Comparison of ENCODE assay signal across 10 cellular contexts in genomic region chr18:12279781-12280531, GRCh38. TPM values are rescaled to one million over a fixed set of nuclear protein-coding genes. Genes with fewer than 3 reads are reported as not detected.
DNase-seq lines count a peak whose midpoint lies in the region; ATAC-seq and TF ChIP-seq lines count a peak whose summit lies in the region.
"Had no signal": no experiment of that assay in that cellular context is flagged by ENCODE, and none has a peak within 500 bp of the region (broad histone marks: within the 10 kb centered on the region; RNA-seq: fewer than 3 reads in every experiment).

No MANE protein-coding gene starts in this region.

- no peak for TF ChIP-seq POLR2A in thyroid gland (IDR thresholded peaks at IDR 0.05)

- no peak overlapping the region for H2AFZ ChIP-seq in fibroblast of lung (ENCODE audit: low read length)

- no peak for TF ChIP-seq CTCF in fibroblast of lung (conservative IDR thresholded peaks at IDR 0.05 in 1 of 2, IDR thresholded peaks at IDR 0.05 in 1 of 2; ENCODE audit: low read depth in 1 of 2, low read length in 2 of 2)
- TF ChIP-seq CTCF in thyroid gland (IDR thresholded peaks at IDR 0.05), result no peak
- TF ChIP-seq CTCF in GM13976 (IDR thresholded peaks at IDR 0.05; ENCODE audit: borderline replicate concordance, control extremely low read depth, extremely low read depth, insufficient read depth, missing control alignments), result no peak

- H3K9ac ChIP-seq in fibroblast of lung (ENCODE audit: insufficient read depth, low read length), result peak overlapping the region; percentile 84
- peak overlapping the region; percentile 97 for H3K9ac ChIP-seq in muscle layer of colon (ENCODE audit: low read length)

- no peaks in the 10 kb centered on the region for H3K79me2 ChIP-seq in fibroblast of lung (ENCODE audit: control insufficient read depth, insufficient read depth, low read length)

- 93 to 95% methylated on average over 16 of the region's 16 CpGs for WGBS in thyroid gland, 2 donors

- DNase-seq in SJCRH30 (no peak), fibroblast of lung (ENCODE audit: low read depth in 2 of 2) (no peak), thyroid gland (no peak), GM13976 (ENCODE audit: low spot score) (no peak), islet precursor cell (no peak), NCI-H1092 (lab: John Stamatoyannopoulos, UW) (no peak)
- DNase-seq: activated T-cell treated with anti-CD3 and anti-CD28 coated beads, Interleukin-2, amount 50 U/mL, for 72 hours had no signal

- intact Hi-C loops in thyroid gland (cut with DNase I), result no loop called here

- no peak overlapping the region for H3K4me3 ChIP-seq in SJCRH30
- no peak overlapping the region for H3K4me3 ChIP-seq in fibroblast of lung (replicated peaks in 1 of 4; ENCODE audit: control extremely low read depth in 1 of 4, insufficient read depth in 1 of 4, low read depth in 3 of 4, low read length in 4 of 4)
- H3K4me3 ChIP-seq in muscle layer of colon (ENCODE audit: low read depth in 1 of 2, low read length in 2 of 2), result peak overlapping the region in 1 of 2 donors; percentile 73
- no peak overlapping the region for H3K4me3 ChIP-seq in thyroid gland (replicated peaks in 1 of 3)

- H3K27me3 ChIP-seq in SJCRH30, result no peaks in the 10 kb centered on the region
- H3K27me3 ChIP-seq in fibroblast of lung (ENCODE audit: control insufficient read depth, insufficient read depth, low read length), result no peaks in the 10 kb centered on the region
- H3K27me3 ChIP-seq in muscle layer of colon (ENCODE audit: control insufficient read depth in 1 of 2, insufficient read depth in 2 of 2, low read length in 2 of 2), result no peaks in the 10 kb centered on the region
- H3K27me3 ChIP-seq in thyroid gland, result no peaks in the 10 kb centered on the region

- H3K9me3 ChIP-seq in SJCRH30 (replicated peaks) (no peaks in the 10 kb centered on the region), fibroblast of lung (ENCODE audit: control insufficient read depth, insufficient read depth, low read depth, low read length) (no peaks in the 10 kb centered on the region), muscle layer of colon (ENCODE audit: low read length) (no peaks in the 10 kb centered on the region), thyroid gland (no peaks in the 10 kb centered on the region)

- in situ Hi-C loops in GM13976 (cut with MboI; ENCODE audit: low sequenced_read_pairs, unreplicated experiment), result no loop called here

- H3K4me2 ChIP-seq in fibroblast of lung (ENCODE audit: extremely low read depth, insufficient read depth, low read length), result peak overlapping the region; percentile 83

- peaks cover 6% of the 10 kb centered on the region; the same call in 1 of the 2 replicates for H3K4me1 ChIP-seq in SJCRH30
- H3K4me1 ChIP-seq in fibroblast of lung (ENCODE audit: control insufficient read depth, extremely low read depth, insufficient read depth, low read length), result peaks cover 24% of the 10 kb centered on the region
- H3K4me1 ChIP-seq in muscle layer of colon (ENCODE audit: insufficient read depth, low read length), result peaks cover 39% of the 10 kb centered on the region
- H3K4me1 ChIP-seq in thyroid gland, result peaks cover 14 to 20% of the 10 kb centered on the region in 2 donors

- no peak for ATAC-seq in GM21526 (IDR thresholded peaks at IDR 0.05; ENCODE audit: low FRiP score, unreplicated experiment)
- ATAC-seq: activated T-cell treated with anti-CD3 and anti-CD28 coated beads, Interleukin-2, amount 50 U/mL, for 72 hours had no signal

- no peaks in the 10 kb centered on the region for H4K20me1 ChIP-seq in fibroblast of lung (ENCODE audit: control insufficient read depth, extremely low read depth, insufficient read depth, low read length)

- H3K36me3 ChIP-seq in SJCRH30 (no peaks in the 10 kb centered on the region), fibroblast of lung (ENCODE audit: control insufficient read depth, insufficient read depth, low read length) (no peaks in the 10 kb centered on the region), muscle layer of colon (ENCODE audit: insufficient read depth, low read length) (no peaks in the 10 kb centered on the region), thyroid gland (no peaks in the 10 kb centered on the region)

- H3K27ac ChIP-seq in SJCRH30 (peak overlapping the region; percentile 63), fibroblast of lung (ENCODE audit: insufficient read depth, low read length) (peak overlapping the region; percentile 99), muscle layer of colon (ENCODE audit: low read depth, low read length) (peak overlapping the region; percentile 99), thyroid gland (peak overlapping the region; percentile 90 to 99 (median 92))

RNA-seq across cellular contexts. Expression of gene CIDEA, which starts 25.8 kb away (rescaled TPM):
- not detected in 2 replicates for total RNA-seq in SJCRH30 (2014; rRNA removed; shearing (Covaris generic))
- 0.26 and 1.7 TPM in 2 replicates for total RNA-seq in fibroblast of lung
- 0.12 and 0.21 TPM in 2 replicates for polyA plus RNA-seq in fibroblast of lung
- 0.22 and 0.33 TPM in 2 replicates for polyA plus RNA-seq in fibroblast of lung (2012)
- not detected in 2 replicates for polyA minus RNA-seq in fibroblast of lung (ENCODE audit: low replicate concordance)
- total RNA-seq in thyroid gland, result under 1 TPM in 1 of 4 donors, not detected in 3; 0.67 TPM
- total RNA-seq: activated T-cell treated with anti-CD3 and anti-CD28 coated beads, Interleukin-2, amount 50 U/mL, for 72 hours; renal cortical epithelial cell had no signal

RNA-seq across cellular contexts. Expression of gene TUBB6, which starts 28.1 kb away (rescaled TPM):
- total RNA-seq in SJCRH30 (2014; rRNA removed; shearing (Covaris generic)), result 108 and 127 TPM in 2 replicates
- total RNA-seq in fibroblast of lung, result 269 and 408 TPM in 2 replicates
- polyA plus RNA-seq in fibroblast of lung, result 549 and 646 TPM in 2 replicates
- polyA plus RNA-seq in fibroblast of lung (2012), result 613 and 673 TPM in 2 replicates
- polyA minus RNA-seq in fibroblast of lung (ENCODE audit: low replicate concordance), result 453 and 575 TPM in 2 replicates
- 100 to 1,000 TPM in 3 of 4 donors, 10 to 100 TPM in 1; 91.9 to 157 (median 124) TPM for total RNA-seq in thyroid gland
